Comparison of ENCODE assay signal across 9 cellular contexts in the genomic region with DNA sequence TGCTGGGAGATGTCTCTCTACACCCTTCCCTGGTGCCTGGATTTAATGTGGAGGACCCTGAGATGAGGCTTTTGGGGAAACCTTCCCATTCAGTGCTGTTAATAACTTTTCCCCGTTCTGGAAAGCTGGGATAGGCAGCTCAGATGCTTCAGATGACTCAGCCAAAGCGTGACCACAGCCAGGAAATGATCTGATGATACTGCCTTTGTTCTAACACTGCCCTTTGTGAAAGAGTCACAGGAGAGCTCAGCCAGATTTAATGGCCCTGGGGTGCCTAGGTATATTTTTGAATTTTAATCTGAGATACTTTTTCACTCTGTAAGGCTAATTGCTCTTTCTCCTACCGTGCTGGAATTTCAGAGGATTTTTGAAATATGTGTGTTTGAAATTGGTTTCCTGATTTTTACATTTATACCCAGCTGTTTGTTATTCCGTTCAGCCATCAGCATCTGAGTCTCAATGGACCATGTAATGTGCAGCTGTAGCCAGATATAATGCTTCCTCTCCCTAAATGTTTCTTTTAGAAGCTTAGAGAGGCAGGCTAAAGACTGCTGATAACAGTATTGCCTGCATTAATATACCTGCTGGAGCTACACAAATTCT. TPM values are rescaled to one million over a fixed set of nuclear protein-coding genes. Genes with fewer than 3 reads are reported as not detected.
DNase-seq lines count a peak whose midpoint lies in the region; ATAC-seq and TF ChIP-seq lines count a peak whose summit lies in the region.
"Had no signal": no experiment of that assay in that cellular context is flagged by ENCODE, and none has a peak within 500 bp of the region (broad histone marks: within the 10 kb centered on the region; RNA-seq: fewer than 3 reads in every experiment).

No MANE protein-coding gene starts in this region.

- DNase-seq in GM23248, result peak; percentile 90
- DNase-seq in SW480 (ENCODE audit: low spot score), result peak; percentile 86
- DNase-seq in glomerular visceral epithelial cell (ENCODE audit: extremely low spot score), result peak; percentile 27
- no peak for DNase-seq in omental fat pad (ENCODE audit: low spot score)
- no peak for DNase-seq in CD8-positive, alpha-beta memory T cell
- DNase-seq in GM13977 (ENCODE audit: low spot score), result no peak
- no peak for DNase-seq in Ammon's horn (ENCODE audit: low spot score)
- DNase-seq: NCI-H2227 treated with DMSO at 0.1 percent for 48 hours had no signal

- WGBS in GM23248 (ENCODE audit: low coverage in 1 of 2, low lambda C conversion rate in 2 of 2, missing lambda C conversion rate in 2 of 2), 2 experiments, result 5 to 9% methylated on average over 4 of the region's 4 CpGs

- CTCF ChIA-PET in CD8-positive, alpha-beta memory T cell (lab: Charles Lee), result no interaction called here

- no peaks in the 10 kb centered on the region for H4K20me1 ChIP-seq in GM23248 (ENCODE audit: insufficient read depth)

- in situ Hi-C loops in GM23248 (cut with MboI), result loop anchor here (25.0 kb wide), 1 partner anchor 1698 kb away; no protein-coding TSS in a partner anchor
- in situ Hi-C loops in GM13977 (cut with MboI; ENCODE audit: low pct_unique_long_range_greater_than_20kb, low sequenced_read_pairs, unreplicated experiment), result no loop called here

- no peak overlapping the region for H3K27ac Mint-ChIP-seq in CD8-positive, alpha-beta memory T cell

- H3K4me1 Mint-ChIP-seq in CD8-positive, alpha-beta memory T cell, result no peaks in the 10 kb centered on the region

- no peaks in the 10 kb centered on the region for H3K36me3 Mint-ChIP-seq in CD8-positive, alpha-beta memory T cell

- H3K4me2 ChIP-seq in GM23248 (ENCODE audit: unreplicated experiment), result no peak overlapping the region

- peaks cover 3 to 45% of the 10 kb centered on the region in 2 donors for H3K27me3 Mint-ChIP-seq in CD8-positive, alpha-beta memory T cell

- TF ChIP-seq CTCF in omental fat pad (IDR thresholded peaks at IDR 0.05) (no peak), GM13977 (IDR thresholded peaks at IDR 0.05; ENCODE audit: extremely low read depth, insufficient read depth, missing control alignments) (no peak)

- POLR2A ChIA-PET in CD8-positive, alpha-beta memory T cell (lab: Charles Lee), result no interaction called here

- H2AFZ ChIP-seq in GM23248, result no peak overlapping the region

- ATAC-seq in omental fat pad (ENCODE audit: low FRiP score), result peak; percentile 83
- ATAC-seq in activated CD4-positive, CD25-positive, alpha-beta regulatory T cell treated with anti-CD3 and anti-CD28 coated beads, Interleukin-2, amount 50 U/mL, for 24 hours, result no peak

- H3K27me3 ChIP-seq in GM23248 (replicated peaks; ENCODE audit: insufficient read depth), result no peaks in the 10 kb centered on the region
- H3K27me3 ChIP-seq in CD8-positive, alpha-beta memory T cell (ENCODE audit: insufficient read depth, low read length, poor library complexity, severe bottlenecking), result no peaks in the 10 kb centered on the region

- peak overlapping the region; percentile 14 for H3K27ac ChIP-seq in GM23248
- H3K27ac ChIP-seq in CD8-positive, alpha-beta memory T cell (ENCODE audit: low read depth, low read length), result no peak overlapping the region

- H3K4me3 ChIP-seq in GM23248, result no peak overlapping the region
- no peak overlapping the region for H3K4me3 ChIP-seq in CD8-positive, alpha-beta memory T cell (ENCODE audit: low read length)

- H3F3A ChIP-seq in GM23248 (ENCODE audit: insufficient read depth), result peaks cover 7% of the 10 kb centered on the region; the same call in 1 of the 2 replicates

- H3K79me2 ChIP-seq in GM23248 (ENCODE audit: insufficient read depth), result no peaks in the 10 kb centered on the region

- peak overlapping the region; percentile 30; the same call in 1 of the 2 replicates for H3K9ac ChIP-seq in GM23248

- H3K9me3 ChIP-seq in GM23248 (ENCODE audit: low read depth), result no peaks in the 10 kb centered on the region
- H3K9me3 ChIP-seq in CD8-positive, alpha-beta memory T cell (ENCODE audit: low read length), result no peaks in the 10 kb centered on the region

- H3K9me2 ChIP-seq in GM23248 (ENCODE audit: insufficient read depth), result no peaks in the 10 kb centered on the region

- no peaks in the 10 kb centered on the region for H3K9me3 Mint-ChIP-seq in CD8-positive, alpha-beta memory T cell

- peaks cover 19% of the 10 kb centered on the region for H3K4me1 ChIP-seq in GM23248 (ENCODE audit: insufficient read depth)
- no peaks in the 10 kb centered on the region for H3K4me1 ChIP-seq in CD8-positive, alpha-beta memory T cell (ENCODE audit: insufficient read depth, low read length)

- H3K4me3 Mint-ChIP-seq in CD8-positive, alpha-beta memory T cell, result no peak overlapping the region

- no peaks in the 10 kb centered on the region for H3K36me3 ChIP-seq in GM23248 (ENCODE audit: low read depth)
- H3K36me3 ChIP-seq in CD8-positive, alpha-beta memory T cell (ENCODE audit: insufficient read depth, low read length), result no peaks in the 10 kb centered on the region

RNA-seq across cellular contexts. Expression of gene CELF2, which starts 17.7 kb away (rescaled TPM):
- 10.6 and 14.4 TPM in 2 replicates for total RNA-seq in GM23248 (2014; rRNA removed; shearing (Covaris generic))
- 26.5 and 27.5 TPM in 2 replicates for polyA plus RNA-seq in GM23248 (2016; fragmentation: Nextera tagmentation; extraction: Ambion mirVana)
- total RNA-seq in omental fat pad, result 100 to 1,000 TPM in 3 of 4 donors, 10 to 100 TPM in 1; 81.7 to 116 (median 104) TPM
- total RNA-seq in CD8-positive, alpha-beta memory T cell, result 100 to 1,000 TPM; 154 to 155 TPM
- 166 TPM for polyA plus RNA-seq in CD8-positive, alpha-beta memory T cell

Comparison
In these comparisons a context has a peak if more than half of its experiments do, and no peak if none do; other contexts are left out.
1. DNase-seq: peak in GM23248 (single experiment), SW480 (single experiment) and glomerular visceral epithelial cell (single experiment); none in omental fat pad (single experiment), CD8-positive, alpha-beta memory T cell (0 of 5), GM13977 (single experiment) and Ammon's horn (single experiment).